ENCODE assay signal across 11 cellular contexts in genomic region chr12:104050436-104050835, GRCh38. TPM values are rescaled to one million over a fixed set of nuclear protein-coding genes. Genes with fewer than 3 reads are reported as not detected.
DNase-seq lines count a peak whose midpoint lies in the region; ATAC-seq, FAIRE-seq and TF ChIP-seq lines count a peak whose summit lies in the region.
"Had no signal": no experiment of that assay in that cellular context is flagged by ENCODE, and none has a peak within 500 bp of the region (broad histone marks: within the 10 kb centered on the region; RNA-seq: fewer than 3 reads in every experiment).

No MANE protein-coding gene starts in this region.

- no peaks in the 10 kb centered on the region for H3K9me3 Mint-ChIP-seq in astrocyte (ENCODE audit: unreplicated experiment)

- H4K20me1 ChIP-seq in GM23248 (ENCODE audit: insufficient read depth) (no peaks in the 10 kb centered on the region), astrocyte (ENCODE audit: insufficient read depth, low read length) (no peaks in the 10 kb centered on the region)

- H3K9ac ChIP-seq in GM23248 (peak overlapping the region; percentile 86), astrocyte (ENCODE audit: low read length) (peak overlapping the region; percentile 82), iPS-15b (ENCODE audit: low read depth, low read length) (no peak overlapping the region)

- H2AFZ ChIP-seq in GM23248 (peak overlapping the region; percentile 93), astrocyte (ENCODE audit: low read depth, low read length) (peak overlapping the region; percentile 85)

- H3K9me3 ChIP-seq in GM23248 (ENCODE audit: low read depth) = no peaks in the 10 kb centered on the region
- H3K9me3 ChIP-seq in astrocyte (ENCODE audit: insufficient read depth, low read depth, low read length) = no peaks in the 10 kb centered on the region
- H3K9me3 ChIP-seq in iPS-15b (ENCODE audit: control insufficient read depth, insufficient read depth, low read length) = no peaks in the 10 kb centered on the region

- no peak for TF ChIP-seq CTCF in astrocyte (IDR thresholded peaks at IDR 0.05; ENCODE audit: insufficient read depth, low read depth, low read length)

- peaks cover 31% of the 10 kb centered on the region for H3F3A ChIP-seq in GM23248 (ENCODE audit: insufficient read depth)

- FAIRE-seq in astrocyte (lab: Jason Lieb, UNC) = no peak
- FAIRE-seq: endometrium had no signal

- peaks cover 4% of the 10 kb centered on the region for H3K27me3 Mint-ChIP-seq in astrocyte (ENCODE audit: low read depth, unreplicated experiment)

- no peaks in the 10 kb centered on the region for H3K9me2 ChIP-seq in GM23248 (ENCODE audit: insufficient read depth)

- peak overlapping the region; percentile 87 for H3K27ac Mint-ChIP-seq in astrocyte (ENCODE audit: unreplicated experiment)

- DNase-seq in GM23248 (peak; percentile 57), astrocyte (ENCODE audit: low read depth) (no peak), ureter (ENCODE audit: low spot score) (no peak), GM19240 (ENCODE audit: insufficient read length, low spot score) (no peak), middle frontal gyrus (ENCODE audit: extremely low spot score, low spot score) (no peak)
- DNase-seq: NCI-H1694 treated with DMSO at 0.1 percent for 48 hours, SW 1271 had no signal

- peak overlapping the region; percentile 94 for H3K4me2 ChIP-seq in GM23248 (ENCODE audit: unreplicated experiment)
- H3K4me2 ChIP-seq in astrocyte (ENCODE audit: low read length) = peak overlapping the region; percentile 92

- H3K27me3 ChIP-seq in GM23248 (replicated peaks; ENCODE audit: insufficient read depth) = no peaks in the 10 kb centered on the region
- H3K27me3 ChIP-seq in astrocyte (ENCODE audit: insufficient read depth, low read length) = no peaks in the 10 kb centered on the region
- H3K27me3 ChIP-seq in iPS-15b (ENCODE audit: control insufficient read depth, insufficient read depth, low read length) = peaks cover 22% of the 10 kb centered on the region

- H3K79me2 ChIP-seq in GM23248 (ENCODE audit: insufficient read depth) (peaks cover 29% of the 10 kb centered on the region), astrocyte (ENCODE audit: insufficient read depth, low read length) (no peaks in the 10 kb centered on the region)

- H3K36me3 ChIP-seq in GM23248 (ENCODE audit: low read depth) (no peaks in the 10 kb centered on the region), astrocyte (ENCODE audit: insufficient read depth, low read length) (no peaks in the 10 kb centered on the region), iPS-15b (ENCODE audit: control insufficient read depth, insufficient read depth, low read length) (no peaks in the 10 kb centered on the region)

- peaks cover 28% of the 10 kb centered on the region for H3K4me1 ChIP-seq in GM23248 (ENCODE audit: insufficient read depth)
- H3K4me1 ChIP-seq in astrocyte (ENCODE audit: insufficient read depth, low read length) = peaks cover 15% of the 10 kb centered on the region
- peaks cover 14% of the 10 kb centered on the region for H3K4me1 ChIP-seq in iPS-15b (ENCODE audit: control insufficient read depth, insufficient read depth, low read length)

- peaks cover 13% of the 10 kb centered on the region for H3K4me1 Mint-ChIP-seq in astrocyte (ENCODE audit: low read depth, unreplicated experiment)

- 2 to 3% methylated on average over 3 of the region's 3 CpGs for WGBS in GM23248 (ENCODE audit: low coverage in 1 of 2, low lambda C conversion rate in 2 of 2, missing lambda C conversion rate in 2 of 2), 2 experiments

- H3K36me3 Mint-ChIP-seq in astrocyte (ENCODE audit: low read depth, unreplicated experiment) = no peaks in the 10 kb centered on the region

- no peak for ATAC-seq in HG02623 (IDR thresholded peaks at IDR 0.05; ENCODE audit: unreplicated experiment)

- in situ Hi-C loops in GM23248 (cut with MboI) = no loop called here

- H3K4me3 ChIP-seq in GM23248 (peak overlapping the region; percentile 82), astrocyte (ENCODE audit: insufficient read depth, low read depth, low read length) (peak overlapping the region; percentile 75), iPS-15b (ENCODE audit: low read depth, low read length) (peak overlapping the region; percentile 72), skin epidermis (peak overlapping the region in 6 of 7 experiments; percentile 19 to 32 (median 26))

- H3K27ac ChIP-seq in GM23248 = peak overlapping the region; percentile 92
- H3K27ac ChIP-seq in astrocyte (ENCODE audit: low read depth, low read length) = peak overlapping the region; percentile 70
- peak overlapping the region in 11 of 21 experiments; percentile 17 to 80 (median 48) for H3K27ac ChIP-seq in skin epidermis

- peak overlapping the region; percentile 84 for H3K4me3 Mint-ChIP-seq in astrocyte (ENCODE audit: unreplicated experiment)

RNA-seq across cellular contexts. Expression of gene GLT8D2, which starts 0.4 kb away (rescaled TPM):
- total RNA-seq in GM23248 (2014; rRNA removed; shearing (Covaris generic)) = 58.6 and 63.2 TPM in 2 replicates
- 94.5 and 99.2 TPM in 2 replicates for polyA plus RNA-seq in GM23248 (2016; fragmentation: Nextera tagmentation; extraction: Ambion mirVana)
- total RNA-seq in astrocyte (11.1 and 12.2 TPM in 2 replicates), ureter (13.3 TPM)

RNA-seq across cellular contexts. Expression of gene HCFC2, which starts 13.9 kb away (rescaled TPM):
- 24.0 and 26.8 TPM in 2 replicates for total RNA-seq in GM23248 (2014; rRNA removed; shearing (Covaris generic))
- 16.6 and 16.9 TPM in 2 replicates for polyA plus RNA-seq in GM23248 (2016; fragmentation: Nextera tagmentation; extraction: Ambion mirVana)
- 10.3 and 10.7 TPM in 2 replicates for total RNA-seq in astrocyte
- 22.0 TPM for total RNA-seq in ureter

Comparison
In these comparisons a context has a peak if more than half of its experiments do, and no peak if none do; other contexts are left out.
1. H3K4me3 ChIP-seq: peak in every context shown above with its lines; median percentile 82 in GM23248; 75 in astrocyte; 72 in iPS-15b; 26 in skin epidermis.